Comparison of ENCODE assay signal across 8 cellular contexts in genomic region chr1:2391034-2391384, GRCh38. TPM values are rescaled to one million over a fixed set of nuclear protein-coding genes. Genes with fewer than 3 reads are reported as not detected.
DNase-seq lines count a peak whose midpoint lies in the region; ATAC-seq, FAIRE-seq and TF ChIP-seq lines count a peak whose summit lies in the region.

No MANE protein-coding gene starts in this region.

- H3K4me3 Mint-ChIP-seq in HFFc6, result peak overlapping the region; percentile 89

- H3K36me3 Mint-ChIP-seq in HFFc6 (ENCODE audit: low read depth), result peaks cover 25% of the 10 kb centered on the region

- no peaks in the 10 kb centered on the region for H3K9me3 Mint-ChIP-seq in HFFc6

- peak overlapping the region; percentile 83 for H3K27ac ChIP-seq in upper lobe of right lung

- peaks cover 23% of the 10 kb centered on the region for H3K4me1 ChIP-seq in upper lobe of right lung

- peak overlapping the region; percentile 72 for H3K27ac Mint-ChIP-seq in HFFc6

- H3K4me3 ChIP-seq in lower leg skin (ENCODE audit: low read depth, poor library complexity, severe bottlenecking), result peak overlapping the region; percentile 83
- peak overlapping the region; percentile 96 for H3K4me3 ChIP-seq in upper lobe of right lung

- no peak for TF ChIP-seq POLR2A in lower leg skin (IDR thresholded peaks at IDR 0.05)

- peaks cover 36% of the 10 kb centered on the region for H3K4me1 Mint-ChIP-seq in HFFc6 (ENCODE audit: low read depth)

- H3K27me3 ChIP-seq in upper lobe of right lung, result no peaks in the 10 kb centered on the region

- FAIRE-seq in D721Med (lab: Jason Lieb, UNC), result no peak

- no peaks in the 10 kb centered on the region for H3K9me3 ChIP-seq in upper lobe of right lung

- TF ChIP-seq CTCF in HFFc6 (IDR thresholded peaks at IDR 0.05) (no peak), lower leg skin (IDR thresholded peaks at IDR 0.05) (no peak), upper lobe of right lung (IDR thresholded peaks at IDR 0.05) (no peak), D721Med (IDR thresholded peaks at IDR 0.05; ENCODE audit: insufficient read depth, missing control alignments) (no peak)

- intact Hi-C loops in lower leg skin (cut with DNase I; ENCODE audit: low total_unique reads) (no loop called here), upper lobe of right lung (cut with DNase I) (no loop called here)

- peaks cover 11% of the 10 kb centered on the region for H3K36me3 ChIP-seq in upper lobe of right lung

- DNase-seq in activated CD4-positive, CD25-positive, alpha-beta regulatory T cell treated with anti-CD3 and anti-CD28 coated beads, Interleukin-2, amount 50 U/mL, for 72 hours, result peak; percentile 36
- DNase-seq in activated CD4-positive, CD25-positive, alpha-beta regulatory T cell (lab: John Stamatoyannopoulos, UW), result no peak
- DNase-seq in HFFc6, result no peak
- peak; percentile 33 for DNase-seq in NCI-H226
- DNase-seq in central memory CD4-positive, alpha-beta T cell, result peak; percentile 19
- no peak for DNase-seq in lower leg skin (ENCODE audit: low spot score in 2 of 2)
- DNase-seq in upper lobe of right lung, result no peak
- DNase-seq in D721Med (ENCODE audit: insufficient read length, low spot score), result no peak

- peaks cover 5% of the 10 kb centered on the region for H3K27me3 Mint-ChIP-seq in HFFc6 (ENCODE audit: insufficient read depth)

- 0% methylated on average over 7 of the region's 31 CpGs; no CpG with 5 or more reads in 1 of the 2 donors for WGBS in lower leg skin, 2 donors

- ATAC-seq in upper lobe of right lung, result peak; percentile 3

RNA-seq across cellular contexts. Expression of gene MORN1, which starts 0.3 kb away (rescaled TPM):
- 1 to 10 TPM; 5.3 to 8.9 (median 6.9) TPM for total RNA-seq in HFFc6 (2021; fragmentation: NEBNext Ultra II Directional; extraction: Animal tissue kit (Norgen Biotek cat#: 25700))
- total RNA-seq in lower leg skin (1 to 10 TPM; 5.7 to 9.7 (median 7.1) TPM), upper lobe of right lung (9.0 TPM)

RNA-seq across cellular contexts. Expression of gene RER1, which starts 0.6 kb away (rescaled TPM):
- 100 to 1,000 TPM; 254 to 303 (median 283) TPM for total RNA-seq in HFFc6 (2021; fragmentation: NEBNext Ultra II Directional; extraction: Animal tissue kit (Norgen Biotek cat#: 25700))
- total RNA-seq in lower leg skin (100 to 1,000 TPM in 1 of 4 donors, 10 to 100 TPM in 3; 67.4 to 114 (median 70.7) TPM), upper lobe of right lung (118 TPM)

RNA-seq across cellular contexts. Expression of gene PEX10, which starts 21.4 kb away (rescaled TPM):
- total RNA-seq in HFFc6 (2021; fragmentation: NEBNext Ultra II Directional; extraction: Animal tissue kit (Norgen Biotek cat#: 25700)), result 10 to 100 TPM; 25.4 to 29.8 (median 26.4) TPM
- total RNA-seq in lower leg skin, result 10 to 100 TPM; 18.3 to 35.9 (median 27.7) TPM
- total RNA-seq in upper lobe of right lung, result 14.6 TPM

Comparison
In these comparisons a context has a peak if more than half of its experiments do, and no peak if none do; other contexts are left out.
1. DNase-seq: peak in activated CD4-positive, CD25-positive, alpha-beta regulatory T cell treated with anti-CD3 and anti-CD28 coated beads, Interleukin-2, amount 50 U/mL, for 72 hours (single experiment), NCI-H226 (single experiment) and central memory CD4-positive, alpha-beta T cell (single experiment); none in activated CD4-positive, CD25-positive, alpha-beta regulatory T cell (0 of 4), HFFc6 (single experiment), lower leg skin (0 of 2), upper lobe of right lung (single experiment) and D721Med (single experiment).